8 cellular contexts compared by ENCODE assay signal in genomic region chr11:78039919-78040671, GRCh38. TPM values are rescaled to one million over a fixed set of nuclear protein-coding genes. Genes with fewer than 3 reads are reported as not detected.
DNase-seq lines count a peak whose midpoint lies in the region; ATAC-seq and TF ChIP-seq lines count a peak whose summit lies in the region.

No MANE protein-coding gene starts in this region.

- no peaks in the 10 kb centered on the region; the same call in 1 of the 2 replicates for H3K9me3 ChIP-seq in AG04450 (ENCODE audit: control insufficient read depth, insufficient read depth, low read length)
- H3K9me3 ChIP-seq in left lung = no peaks in the 10 kb centered on the region
- no peaks in the 10 kb centered on the region for H3K9me3 ChIP-seq in WERI-Rb-1 (ENCODE audit: severe bottlenecking)

- peaks cover 18% of the 10 kb centered on the region for H3K4me1 Mint-ChIP-seq in MCF 10A (ENCODE audit: insufficient read depth, unreplicated experiment)

- TSS peak; percentile 71 for BruUV-seq in MCF 10A (replicated peaks; lab: Mats Ljungman, UMichigan)

- H3K4me3 ChIP-seq in AG04450 (ENCODE audit: low read depth, low read length) (peak overlapping the region; percentile 12; the same call in 1 of the 2 replicates), left lung (no peak overlapping the region), WERI-Rb-1 (ENCODE audit: low read depth, low read length) (no peak overlapping the region)

- peak overlapping the region; percentile 99 for H3K27ac Mint-ChIP-seq in MCF 10A (ENCODE audit: low read depth, unreplicated experiment)

- H3K36me3 Mint-ChIP-seq in MCF 10A (ENCODE audit: insufficient read depth, unreplicated experiment) = no peaks in the 10 kb centered on the region

- TF ChIP-seq CTCF in AG04450 (IDR thresholded peaks at IDR 0.05; ENCODE audit: low read depth, low read length) (no peak), GM10248 (IDR thresholded peaks at IDR 0.05; ENCODE audit: control extremely low read depth, extremely low read depth, low read depth, missing control alignments) (no peak), MCF 10A (IDR thresholded peaks at IDR 0.05; ENCODE audit: unreplicated experiment) (no peak), left lung (IDR thresholded peaks at IDR 0.05) (no peak), WERI-Rb-1 (IDR thresholded peaks at IDR 0.05; ENCODE audit: low read depth, low read length) (no peak)

- DNase-seq in AG04450 (ENCODE audit: low read depth, low spot score) (peak; percentile 54), GM10248 (ENCODE audit: extremely low spot score) (peak; percentile 54), MCF 10A (ENCODE audit: unreplicated experiment) (peak; percentile 92), left lung (peak; percentile 72 to 88), WERI-Rb-1 (no peak)
- DNase-seq in stimulated activated CD8-positive, alpha-beta memory T cell treated with anti-CD3 and anti-CD28 coated beads, Interleukin-4, amount 100 ng/mL, for 48 hours = peak; percentile 67

- peak overlapping the region; percentile 68 for H3K4me3 Mint-ChIP-seq in MCF 10A (ENCODE audit: unreplicated experiment)

- H3K27ac ChIP-seq in AG04450 (ENCODE audit: low read depth, low read length) (peak overlapping the region; percentile 79), left lung (peak overlapping the region; percentile 64 to 71), WERI-Rb-1 (no peak overlapping the region)

- H3K27me3 ChIP-seq in AG04450 (ENCODE audit: control insufficient read depth, insufficient read depth, low read length) = no peaks in the 10 kb centered on the region
- H3K27me3 ChIP-seq in left lung = no peaks in the 10 kb centered on the region
- H3K27me3 ChIP-seq in WERI-Rb-1 (ENCODE audit: insufficient read depth, low read depth, severe bottlenecking) = no peaks in the 10 kb centered on the region

- CTCF ChIA-PET in AG04450 (lab: Charles Lee) = interaction anchor here (0.6 to 1.5 kb wide), 3 partner anchors 9 to 1887 kb away, joined by 3 to 6 read pairs (median 4); no protein-coding TSS in a partner anchor
- CTCF ChIA-PET in GM10248 (lab: Yijun Ruan, JAX) = interaction anchor here (0.7 to 1.8 kb wide), 5 partner anchors 15 to 264 kb away, joined by 3 to 5 read pairs (median 3); partner anchors contain the start of gene INTS4
- CTCF ChIA-PET in MCF 10A (lab: Yijun Ruan, JAX) = interaction anchor here (0.7 to 1.8 kb wide), 4 partner anchors 8 to 45 kb away, joined by 3 to 4 read pairs (median 4); partner anchors contain the start of gene INTS4

- POLR2A ChIA-PET in AG04450 (lab: Yijun Ruan, JAX) (interaction anchor here (0.5 to 1.1 kb wide), 3 partner anchors 19 to 45 kb away, joined by 3 to 5 read pairs (median 4); partner anchors contain the start of gene INTS4), GM10248 (lab: Yijun Ruan, JAX) (interaction anchor here (1.0 kb wide), 1 partner anchor 45 kb away, joined by 4 read pairs; the partner anchor contains the start of gene INTS4), MCF 10A (lab: Yijun Ruan, JAX) (interaction anchor here (0.7 to 2.0 kb wide), 8 partner anchors 8 to 403 kb away, joined by 3 to 8 read pairs (median 4); partner anchors contain the start of genes INTS4 and NDUFC2)

- no peaks in the 10 kb centered on the region for H3K9me3 Mint-ChIP-seq in MCF 10A (ENCODE audit: unreplicated experiment)

- no peaks in the 10 kb centered on the region for H3K27me3 Mint-ChIP-seq in MCF 10A (ENCODE audit: insufficient read depth, unreplicated experiment)

- H3K4me1 ChIP-seq in left lung = peaks cover 6 to 15% of the 10 kb centered on the region in 2 donors

- ATAC-seq in HG03354 (IDR thresholded peaks at IDR 0.05; ENCODE audit: poor library complexity, severe bottlenecking, unreplicated experiment) (peak; percentile 84), left lung (peak; percentile 33)

- H3K36me3 ChIP-seq in left lung (no peaks in the 10 kb centered on the region), WERI-Rb-1 (no peaks in the 10 kb centered on the region)

- intact Hi-C loops in MCF 10A (cut with micrococcal nuclease) (no loop called here), left lung (cut with DNase I) (no loop called here)

TF ChIP-seq in PFSK-1, 5 proteins besides CTCF, POLR2A, EP300 and RAD21:
- TF ChIP-seq FOXP2 (optimal IDR thresholded peaks at IDR 0.05; ENCODE audit: borderline replicate concordance, extremely low read depth, extremely low read length, insufficient read depth) = peak; percentile 51
- peak; percentile 53; the same call in 1 of the 2 replicates for TF ChIP-seq TAF1 (IDR thresholded peaks at IDR 0.05; ENCODE audit: borderline replicate concordance, insufficient read depth, low read length)
- peak; percentile 81; the same call in 1 of the 2 replicates for TF ChIP-seq SIN3A (IDR thresholded peaks at IDR 0.05; ENCODE audit: borderline replicate concordance, insufficient read depth, low read length)
- TF ChIP-seq POLR2AphosphoS5 (IDR thresholded peaks at IDR 0.05; ENCODE audit: low read depth, low read length) = 0 out of 2 replicates have a peak, but pooled peaks have one; percentile 36
- TF ChIP-seq REST (IDR thresholded peaks at IDR 0.05; ENCODE audit: insufficient read depth in 1 of 2, low read depth in 2 of 2, low read length in 2 of 2) = peak in 1 of 2 experiments; percentile 66; a peak in 1 of 4 replicates
TF ChIP-seq in PFSK-1: peak in this region for 5.

RNA-seq across cellular contexts. Expression of gene KCTD14, which starts 17.0 kb away (rescaled TPM):
- 3.1 and 3.3 TPM in 2 replicates for polyA plus RNA-seq in AG04450 (2011; rRNA removed)
- polyA minus RNA-seq in AG04450 (2011; rRNA and poly(A)+ RNA removed) = 2.0 and 2.5 TPM in 2 replicates
- polyA plus RNA-seq in PFSK-1 (2012; ENCODE audit: insufficient read length, low read depth) = 0.31 TPM
- total RNA-seq in MCF 10A (2022) = 1.5 and 2.2 TPM in 2 replicates
- 10 to 100 TPM; 17.7 to 19.2 TPM for total RNA-seq in left lung

RNA-seq across cellular contexts. Expression of gene THRSP, which starts 23.6 kb away (rescaled TPM):
- not detected in 2 replicates for polyA plus RNA-seq in AG04450 (2011; rRNA removed)
- polyA minus RNA-seq in AG04450 (2011; rRNA and poly(A)+ RNA removed) = not detected in 2 replicates
- polyA plus RNA-seq in PFSK-1 (2012; ENCODE audit: insufficient read length, low read depth) = not detected
- total RNA-seq in MCF 10A (2022) (not detected in 2 replicates), left lung (not detected)

RNA-seq across cellular contexts. Expression of gene NDUFC2, which starts 39.6 kb away (rescaled TPM):
- polyA plus RNA-seq in AG04450 (2011; rRNA removed) = 128 and 136 TPM in 2 replicates
- 38.4 and 50.3 TPM in 2 replicates for polyA minus RNA-seq in AG04450 (2011; rRNA and poly(A)+ RNA removed)
- 166 TPM for polyA plus RNA-seq in PFSK-1 (2012; ENCODE audit: insufficient read length, low read depth)
- total RNA-seq in MCF 10A (2022) (156 and 186 TPM in 2 replicates), left lung (100 to 1,000 TPM; 182 to 224 TPM)

RNA-seq across cellular contexts. Expression of gene INTS4, which starts 45.6 kb away (rescaled TPM):
- polyA plus RNA-seq in AG04450 (2011; rRNA removed) = 28.4 and 29.4 TPM in 2 replicates
- 45.2 and 47.7 TPM in 2 replicates for polyA minus RNA-seq in AG04450 (2011; rRNA and poly(A)+ RNA removed)
- polyA plus RNA-seq in PFSK-1 (2012; ENCODE audit: insufficient read length, low read depth) = 46.9 TPM
- total RNA-seq in MCF 10A (2022) (21.6 and 25.2 TPM in 2 replicates), left lung (10 to 100 TPM; 31.1 to 31.2 TPM)
